ENCODE assay signal across 8 cellular contexts in the genomic region with DNA sequence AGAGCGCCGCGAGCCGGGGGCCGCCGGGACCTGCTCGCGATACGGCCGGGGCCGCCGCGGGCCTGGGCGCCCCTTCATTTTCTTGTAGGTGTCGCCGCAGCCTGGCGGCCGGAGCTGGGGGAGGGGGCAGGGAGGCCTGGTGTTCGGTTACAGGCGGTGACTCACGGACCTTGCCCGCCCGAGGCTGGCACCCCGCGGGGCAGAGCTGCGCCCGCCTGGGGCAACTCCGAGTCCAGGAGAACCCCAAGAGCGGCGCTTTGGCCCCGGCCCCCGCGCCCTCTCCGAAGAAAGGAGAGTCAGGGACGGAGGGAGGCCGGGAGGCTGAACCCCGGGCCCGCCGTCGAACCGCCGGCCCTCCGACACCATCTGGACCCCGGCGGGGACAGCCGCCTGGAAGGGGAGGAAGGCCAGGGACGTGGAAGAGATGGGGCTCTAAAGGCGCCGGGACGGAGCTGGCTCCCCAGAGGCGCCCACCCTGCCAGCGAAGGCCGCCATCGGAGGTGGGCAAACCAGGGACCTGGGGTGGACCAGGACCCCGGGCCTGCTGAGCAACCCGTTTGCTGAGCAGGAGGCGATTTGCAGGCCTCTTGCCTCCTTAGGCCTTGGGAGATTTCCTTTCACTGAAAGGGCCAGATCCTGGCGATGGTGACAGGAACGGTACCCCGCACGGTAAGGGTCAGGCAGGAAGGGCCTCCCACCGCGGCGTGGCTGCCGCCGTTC. TPM values are rescaled to one million over a fixed set of nuclear protein-coding genes. Genes with fewer than 3 reads are reported as not detected.
DNase-seq lines count a peak whose midpoint lies in the region; ATAC-seq lines count a peak whose summit lies in the region.

No MANE protein-coding gene starts in this region.

- peaks cover 56% of the 10 kb centered on the region for H3K27me3 Mint-ChIP-seq in activated CD4-positive, alpha-beta T cell treated with anti-CD3 and anti-CD28 coated beads for 36 hours

- peaks cover 7% of the 10 kb centered on the region for H3K4me1 Mint-ChIP-seq in activated CD4-positive, alpha-beta T cell treated with anti-CD3 and anti-CD28 coated beads for 36 hours

- intact Hi-C loops in activated CD4-positive, alpha-beta T cell treated with anti-CD3 and anti-CD28 coated beads for 36 hours (cut with DNase I, micrococcal nuclease) = loop anchor here in 1 of 2 experiments (10.0 kb wide), 1 partner anchor 435 kb away; no protein-coding TSS in a partner anchor
- intact Hi-C loops in posterior vena cava (cut with DNase I) = loop anchor here (2.0 to 10.0 kb wide), 5 partner anchors 185 to 721 kb away; no protein-coding TSS in a partner anchor

- POLR2A ChIA-PET in activated CD4-positive, alpha-beta T cell treated with anti-CD3 and anti-CD28 coated beads for 36 hours (lab: Charles Lee) = no interaction called here

- DNase-seq in activated CD4-positive, alpha-beta T cell treated with anti-CD3 and anti-CD28 coated beads for 36 hours = peak; percentile 59
- no peak for DNase-seq in activated CD4-positive, alpha-beta T cell treated with anti-CD3 and anti-CD28 coated beads, Interleukin-2, amount 50 U/mL, for 1 hour
- peak; percentile 72 for DNase-seq in NCI-H2196 (lab: John Stamatoyannopoulos, UW; ENCODE audit: unreplicated experiment)
- DNase-seq in anterior cingulate cortex (lab: John Stamatoyannopoulos, UW) = peak in 48 of 58 donors; percentile 18 to 83 (median 57)
- peak; percentile 78 for DNase-seq in hepatic stellate cell (ENCODE audit: low spot score)
- DNase-seq in posterior vena cava (ENCODE audit: low spot score) = peak; percentile 93
- no peak for DNase-seq in SKM-1 treated with dmso at 0.1 percent for 144 hours (lab: John Stamatoyannopoulos, UW; ENCODE audit: unreplicated experiment)

- no peaks in the 10 kb centered on the region for H3K36me3 Mint-ChIP-seq in activated CD4-positive, alpha-beta T cell treated with anti-CD3 and anti-CD28 coated beads for 36 hours (ENCODE audit: low read depth)

- peak; percentile 49 for ATAC-seq in activated CD4-positive, alpha-beta T cell treated with anti-CD3 and anti-CD28 coated beads for 36 hours
- ATAC-seq in HG03139 (IDR thresholded peaks at IDR 0.05; ENCODE audit: unreplicated experiment) = no peak

- H3K27ac Mint-ChIP-seq in activated CD4-positive, alpha-beta T cell treated with anti-CD3 and anti-CD28 coated beads for 36 hours = no peak overlapping the region

- H3K9me3 Mint-ChIP-seq in activated CD4-positive, alpha-beta T cell treated with anti-CD3 and anti-CD28 coated beads for 36 hours (ENCODE audit: low read depth) = no peaks in the 10 kb centered on the region

- CTCF ChIA-PET in activated CD4-positive, alpha-beta T cell treated with anti-CD3 and anti-CD28 coated beads for 36 hours (lab: Charles Lee) = interaction anchor here (0.7 kb wide), 2 partner anchors 513 to 1758 kb away, joined by 4 read pairs; no protein-coding TSS in a partner anchor

- H3K4me3 Mint-ChIP-seq in activated CD4-positive, alpha-beta T cell treated with anti-CD3 and anti-CD28 coated beads for 36 hours = no peak overlapping the region

RNA-seq across cellular contexts. Expression of a gene that starts 0.8 kb away (rescaled TPM):
- total RNA-seq in activated CD4-positive, alpha-beta T cell treated with anti-CD3 and anti-CD28 coated beads for 36 hours = not detected
- total RNA-seq in posterior vena cava = 10 to 100 TPM; 16.9 to 17.7 TPM

Comparison
In these comparisons a context has a peak if more than half of its experiments do, and no peak if none do; other contexts are left out.
1. DNase-seq: peak in activated CD4-positive, alpha-beta T cell treated with anti-CD3 and anti-CD28 coated beads for 36 hours (single experiment), NCI-H2196 (single experiment), anterior cingulate cortex (48 of 58), hepatic stellate cell (single experiment) and posterior vena cava (single experiment); none in activated CD4-positive, alpha-beta T cell treated with anti-CD3 and anti-CD28 coated beads, Interleukin-2, amount 50 U/mL, for 1 hour (single experiment) and SKM-1 treated with dmso at 0.1 percent for 144 hours (single experiment).
2. RNA of a gene that starts 0.8 kb away (total RNA-seq): 16.9 to 17.7 TPM in posterior vena cava; not detected in activated CD4-positive, alpha-beta T cell treated with anti-CD3 and anti-CD28 coated beads for 36 hours; every median in the first group is over 10 times any median in the second.